Comparison of ENCODE assay signal across 8 cellular contexts in genomic region chr16:56425439-56425832, GRCh38. TPM values are rescaled to one million over a fixed set of nuclear protein-coding genes. Genes with fewer than 3 reads are reported as not detected.
DNase-seq lines count a peak whose midpoint lies in the region; ATAC-seq and TF ChIP-seq lines count a peak whose summit lies in the region.

Gene AMFR, minus strand, starts transcription at chr16:56425545. Its CDS starts 218 bp downstream, at chr16:56425327.

- peak within 1 kb of the TSS; percentile 66 for H3K4me3 ChIP-seq in GM08714 (ENCODE audit: low read length)
- H3K4me3 ChIP-seq in body of pancreas, result peak within 1 kb of the TSS; percentile 57 to 92
- peak within 1 kb of the TSS; percentile 72 for H3K4me3 ChIP-seq in iPS-11a (ENCODE audit: low read depth, low read length)
- peak within 1 kb of the TSS; percentile 83 to 98 (median 88) for H3K4me3 ChIP-seq in sigmoid colon

- no peak for TF ChIP-seq POLR2A in body of pancreas (IDR thresholded peaks at IDR 0.05)
- TF ChIP-seq POLR2A in sigmoid colon (IDR thresholded peaks at IDR 0.05), result no peak

- no peaks in the 10 kb centered on the region for H3K36me3 ChIP-seq in body of pancreas (replicated peaks in 1 of 2; ENCODE audit: insufficient read depth in 1 of 2, low read depth in 2 of 2)
- H3K36me3 ChIP-seq in sigmoid colon, result peaks cover 0 to 4% (median 0%) of the 10 kb centered on the region in 4 donors

- H3K27ac ChIP-seq in body of pancreas (peak within 1 kb of the TSS; percentile 72 to 86 (median 84)), sigmoid colon (peak within 1 kb of the TSS; percentile 89 to 97 (median 92))

- H3K9me3 ChIP-seq in body of pancreas (no peaks in the 10 kb centered on the region), sigmoid colon (no peaks in the 10 kb centered on the region)

- peak in 5 of 7 experiments; percentile 27 to 97 (median 66) for TF ChIP-seq CTCF in body of pancreas (IDR thresholded peaks at IDR 0.05)
- peak in 2 of 4 experiments; percentile 25 to 48 for TF ChIP-seq CTCF in sigmoid colon (IDR thresholded peaks at IDR 0.05)

- DNase-seq in Kasumi-1 (lab: John Stamatoyannopoulos, UW) (peak; percentile 43 to 52), T-helper 9 cell (peak; percentile 55), body of pancreas (peak; percentile 66 to 79 (median 70)), sigmoid colon (peak; percentile 79), NCI-H526 treated with DMSO at 0.1 percent for 48 hours (lab: John Stamatoyannopoulos, UW) (no peak)

- TF ChIP-seq EP300 in sigmoid colon (IDR thresholded peaks at IDR 0.05), result no peak

- H3K4me1 ChIP-seq in body of pancreas (peaks cover 36% of the 10 kb centered on the region), sigmoid colon (peaks cover 0 to 45% (median 30%) of the 10 kb centered on the region in 4 donors)

- intact Hi-C loops in body of pancreas (cut with DNase I), result no loop called here
- intact Hi-C loops in sigmoid colon (cut with DNase I), result loop anchor here (2.0 to 10.0 kb wide), 2 partner anchors 25 to 179 kb away; partner anchors contain the start of genes MT2A, NUDT21 and OGFOD1

- ATAC-seq in GM21825 (IDR thresholded peaks at IDR 0.05; ENCODE audit: unreplicated experiment) (peak; percentile 81), body of pancreas (peak; percentile 98)

- H3K27me3 ChIP-seq in body of pancreas, result no peaks in the 10 kb centered on the region
- no peaks in the 10 kb centered on the region for H3K27me3 ChIP-seq in sigmoid colon

- WGBS in body of pancreas, 2 donors, result 1% methylated on average over 51 of the region's 57 CpGs; no CpG with 5 or more reads in 1 of the 2 donors
- 0 to 1% methylated on average over 57 of the region's 57 CpGs for WGBS in sigmoid colon, 2 donors

RNA-seq across cellular contexts. Expression of gene AMFR, which starts in this region (rescaled TPM):
- total RNA-seq in body of pancreas (100 to 1,000 TPM in 1 of 2 donors, 10 to 100 TPM in 1; 87.7 to 130 TPM), sigmoid colon (100 to 1,000 TPM; 111 to 201 (median 149) TPM)
- polyA plus RNA-seq in sigmoid colon, result 10 to 100 TPM; 22.4 to 60.0 (median 24.6) TPM
